32 cellular contexts compared by ENCODE assay signal in the genomic region with DNA sequence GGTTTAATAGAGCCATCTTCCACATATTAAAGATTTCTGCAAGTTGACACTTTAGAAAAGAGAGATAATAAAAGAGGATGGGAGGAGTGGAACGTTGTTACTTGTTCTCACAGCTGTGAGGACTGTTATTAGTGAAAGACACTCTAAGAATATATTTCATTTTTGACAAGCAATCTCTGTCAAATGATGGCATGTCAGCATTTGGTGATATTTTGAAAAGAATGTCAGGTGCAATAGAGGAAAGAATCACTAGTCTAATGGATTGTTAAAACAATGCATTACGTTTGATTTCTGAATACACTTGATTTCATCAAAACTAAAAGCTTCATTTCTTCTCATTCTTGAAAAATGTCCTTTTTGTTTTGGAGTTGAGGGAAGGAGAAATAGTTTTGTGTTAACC.
"Had no signal": no experiment of that assay in that cellular context is flagged by ENCODE, and none has a peak within 500 bp of the region (broad histone marks: within the 10 kb centered on the region; RNA-seq: fewer than 3 reads in every experiment).

No MANE protein-coding gene starts in this region.

- DNase-seq: activated CD4-positive, alpha-beta memory T cell treated with anti-CD3 and anti-CD28 coated beads for 36 hours; activated CD4-positive, alpha-beta T cell treated with anti-CD3 and anti-CD28 coated beads for 36 hours; activated CD4-positive, alpha-beta T cell treated with anti-CD3 and anti-CD28 coated beads, Interleukin-2, amount 10 ng/mL, durations not matched to agents 24 days and 14 days; activated CD4-positive, CD25-positive, alpha-beta regulatory T cell; activated CD4-positive, CD25-positive, alpha-beta regulatory T cell treated with anti-CD3 and anti-CD28 coated beads, Interleukin-2, amount 50 U/mL, for 72 hours; activated CD8-positive, alpha-beta memory T cell treated with anti-CD3 and anti-CD28 coated beads, Interleukin-2, amount 10 ng/mL, durations not matched to agents 7 days and 5 days; activated CD8-positive, alpha-beta memory T cell treated with anti-CD3 and anti-CD28 coated beads, Interleukin-2, amount 50 U/mL, for 4 hours; activated CD8-positive, alpha-beta T cell treated with anti-CD3 and anti-CD28 coated beads, Interleukin-2, amount 10 ng/mL, durations not matched to agents 7 days and 5 days; activated effector memory CD4-positive, alpha-beta T cell treated with anti-CD3 and anti-CD28 coated beads, Interleukin-2, amount 50 U/mL, for 16 hours; activated naive CD4-positive, alpha-beta T cell treated with anti-CD3 and anti-CD28 coated beads for 36 hours; activated naive CD8-positive, alpha-beta T cell treated with anti-CD3 and anti-CD28 coated beads for 36 hours; activated naive CD8-positive, alpha-beta T cell treated with anti-CD3 and anti-CD28 coated beads, Interleukin-2, amount 50 U/mL, for 24 hours; activated T-cell treated with anti-CD3 and anti-CD28 coated beads, Interleukin-2, amount 50 U/mL, for 1 hour; activated T-cell treated with anti-CD3 and anti-CD28 coated beads, Interleukin-2, amount 50 U/mL, for 48 hours; adrenal gland; brain microvascular endothelial cell; cortex of kidney; dermis blood vessel endothelial cell; effector CD4-positive, alpha-beta T cell; esophagus squamous epithelium; foreskin melanocyte; heart right ventricle; T-helper 1 cell; T-helper 17 cell; T1000 had no signal

- H3K4me3 Mint-ChIP-seq: activated CD4-positive, alpha-beta memory T cell treated with anti-CD3 and anti-CD28 coated beads for 36 hours; activated CD4-positive, alpha-beta T cell treated with anti-CD3 and anti-CD28 coated beads for 36 hours; activated CD4-positive, alpha-beta T cell treated with anti-CD3 and anti-CD28 coated beads, Interleukin-2, amount 10 ng/mL, durations not matched to agents 24 days and 14 days; activated CD8-positive, alpha-beta memory T cell treated with anti-CD3 and anti-CD28 coated beads, Interleukin-2, amount 10 ng/mL, durations not matched to agents 7 days and 5 days; activated CD8-positive, alpha-beta T cell treated with anti-CD3 and anti-CD28 coated beads, Interleukin-2, amount 10 ng/mL, durations not matched to agents 7 days and 5 days; activated naive CD4-positive, alpha-beta T cell treated with anti-CD3 and anti-CD28 coated beads for 36 hours; activated naive CD4-positive, alpha-beta T cell treated with anti-CD3 and anti-CD28 coated beads, Interleukin-2, amount 50 U/mL, for 24 hours; activated naive CD8-positive, alpha-beta T cell treated with anti-CD3 and anti-CD28 coated beads for 36 hours; activated naive CD8-positive, alpha-beta T cell treated with anti-CD3 and anti-CD28 coated beads, Interleukin-2, amount 50 U/mL, for 24 hours; activated T-helper 1 cell treated with anti-CD3 and anti-CD28 coated beads, Interleukin-12 subunit alpha, Interleukin-12 subunit beta, Interleukin-2, Interleukin-4 antibody, amounts not matched to agents 30 ng/mL and 10 ng/mL and 1 ng/mL, durations not matched to agents 14 hours and 24 hours and 36 hours; T-helper 17 cell; T-helper 2 cell treated with Interferon-gamma antibody and Interleukin-4, amounts not matched to agents 5 μg/mL and 100 μg/mL, for 36 hours had no signal

- H3K4me1 ChIP-seq: adrenal gland, ascending aorta, esophagus squamous epithelium, gastroesophageal sphincter, heart right ventricle had no signal

- H3K36me3 ChIP-seq: adrenal gland, ascending aorta, brain microvascular endothelial cell, esophagus squamous epithelium, gastroesophageal sphincter, heart right ventricle had no signal

- H3K27ac ChIP-seq: adrenal gland, ascending aorta, brain microvascular endothelial cell, epithelial cell of prostate, esophagus squamous epithelium, gastroesophageal sphincter, heart right ventricle had no signal

- H3K27me3 Mint-ChIP-seq: activated CD4-positive, alpha-beta memory T cell treated with anti-CD3 and anti-CD28 coated beads for 36 hours; activated CD4-positive, alpha-beta T cell treated with anti-CD3 and anti-CD28 coated beads for 36 hours; activated CD4-positive, alpha-beta T cell treated with anti-CD3 and anti-CD28 coated beads, Interleukin-2, amount 10 ng/mL, durations not matched to agents 24 days and 14 days; activated CD8-positive, alpha-beta memory T cell treated with anti-CD3 and anti-CD28 coated beads, Interleukin-2, amount 10 ng/mL, durations not matched to agents 7 days and 5 days; activated naive CD4-positive, alpha-beta T cell treated with anti-CD3 and anti-CD28 coated beads, Interleukin-2, amount 50 U/mL, for 24 hours; activated naive CD8-positive, alpha-beta T cell treated with anti-CD3 and anti-CD28 coated beads for 36 hours; activated naive CD8-positive, alpha-beta T cell treated with anti-CD3 and anti-CD28 coated beads, Interleukin-2, amount 50 U/mL, for 24 hours; T-helper 17 cell had no signal

- ATAC-seq: activated CD4-positive, alpha-beta T cell treated with anti-CD3 and anti-CD28 coated beads for 36 hours; activated CD8-positive, alpha-beta memory T cell treated with anti-CD3 and anti-CD28 coated beads, Interleukin-2, amount 10 ng/mL, durations not matched to agents 7 days and 5 days; activated CD8-positive, alpha-beta T cell treated with anti-CD3 and anti-CD28 coated beads, Interleukin-2, amount 10 ng/mL, durations not matched to agents 7 days and 5 days; activated naive CD8-positive, alpha-beta T cell treated with anti-CD3 and anti-CD28 coated beads, Interleukin-2, amount 50 U/mL, for 24 hours; gastroesophageal sphincter; heart right ventricle; T-helper 17 cell had no signal

- H3K9me3 Mint-ChIP-seq: activated CD4-positive, alpha-beta memory T cell treated with anti-CD3 and anti-CD28 coated beads for 36 hours; activated CD4-positive, alpha-beta T cell treated with anti-CD3 and anti-CD28 coated beads, Interleukin-2, amount 10 ng/mL, durations not matched to agents 24 days and 14 days; activated naive CD4-positive, alpha-beta T cell treated with anti-CD3 and anti-CD28 coated beads for 36 hours; activated naive CD4-positive, alpha-beta T cell treated with anti-CD3 and anti-CD28 coated beads, Interleukin-2, amount 50 U/mL, for 24 hours; activated naive CD8-positive, alpha-beta T cell treated with anti-CD3 and anti-CD28 coated beads for 36 hours; activated T-helper 1 cell treated with anti-CD3 and anti-CD28 coated beads, Interleukin-12 subunit alpha, Interleukin-12 subunit beta, Interleukin-2, Interleukin-4 antibody, amounts not matched to agents 30 ng/mL and 10 ng/mL and 1 ng/mL, durations not matched to agents 14 hours and 24 hours and 36 hours had no signal

- H3K36me3 Mint-ChIP-seq: activated CD4-positive, alpha-beta memory T cell treated with anti-CD3 and anti-CD28 coated beads for 36 hours; activated CD8-positive, alpha-beta memory T cell treated with anti-CD3 and anti-CD28 coated beads, Interleukin-2, amount 10 ng/mL, durations not matched to agents 7 days and 5 days; activated naive CD4-positive, alpha-beta T cell treated with anti-CD3 and anti-CD28 coated beads, Interleukin-2, amount 50 U/mL, for 24 hours; activated naive CD8-positive, alpha-beta T cell treated with anti-CD3 and anti-CD28 coated beads for 36 hours had no signal

- H3K27me3 ChIP-seq: adrenal gland, ascending aorta, brain microvascular endothelial cell, esophagus squamous epithelium, gastroesophageal sphincter, heart right ventricle had no signal

- H3K4me3 ChIP-seq: adrenal gland, ascending aorta, esophagus squamous epithelium, gastroesophageal sphincter, heart right ventricle had no signal

- H3K4me1 Mint-ChIP-seq: activated CD4-positive, alpha-beta T cell treated with anti-CD3 and anti-CD28 coated beads for 36 hours; activated CD4-positive, alpha-beta T cell treated with anti-CD3 and anti-CD28 coated beads, Interleukin-2, amount 10 ng/mL, durations not matched to agents 24 days and 14 days; activated CD8-positive, alpha-beta memory T cell treated with anti-CD3 and anti-CD28 coated beads, Interleukin-2, amount 10 ng/mL, durations not matched to agents 7 days and 5 days; activated naive CD4-positive, alpha-beta T cell treated with anti-CD3 and anti-CD28 coated beads, Interleukin-2, amount 50 U/mL, for 24 hours; activated naive CD8-positive, alpha-beta T cell treated with anti-CD3 and anti-CD28 coated beads for 36 hours; activated naive CD8-positive, alpha-beta T cell treated with anti-CD3 and anti-CD28 coated beads, Interleukin-2, amount 50 U/mL, for 24 hours; T-helper 17 cell had no signal

- H3K9me3 ChIP-seq: ascending aorta, esophagus squamous epithelium, gastroesophageal sphincter had no signal

- H3K27ac Mint-ChIP-seq: activated CD4-positive, alpha-beta memory T cell treated with anti-CD3 and anti-CD28 coated beads for 36 hours; activated CD4-positive, alpha-beta T cell treated with anti-CD3 and anti-CD28 coated beads for 36 hours; activated CD4-positive, alpha-beta T cell treated with anti-CD3 and anti-CD28 coated beads, Interleukin-2, amount 10 ng/mL, durations not matched to agents 24 days and 14 days; activated CD8-positive, alpha-beta memory T cell treated with anti-CD3 and anti-CD28 coated beads, Interleukin-2, amount 10 ng/mL, durations not matched to agents 7 days and 5 days; activated CD8-positive, alpha-beta T cell treated with anti-CD3 and anti-CD28 coated beads, Interleukin-2, amount 10 ng/mL, durations not matched to agents 7 days and 5 days; activated naive CD4-positive, alpha-beta T cell treated with anti-CD3 and anti-CD28 coated beads for 36 hours; activated naive CD4-positive, alpha-beta T cell treated with anti-CD3 and anti-CD28 coated beads, Interleukin-2, amount 50 U/mL, for 24 hours; activated naive CD8-positive, alpha-beta T cell treated with anti-CD3 and anti-CD28 coated beads for 36 hours; activated naive CD8-positive, alpha-beta T cell treated with anti-CD3 and anti-CD28 coated beads, Interleukin-2, amount 50 U/mL, for 24 hours; activated T-helper 1 cell treated with anti-CD3 and anti-CD28 coated beads, Interleukin-12 subunit alpha, Interleukin-12 subunit beta, Interleukin-2, Interleukin-4 antibody, amounts not matched to agents 30 ng/mL and 10 ng/mL and 1 ng/mL, durations not matched to agents 14 hours and 24 hours and 36 hours; activated T-helper 2 cell treated with anti-CD3 and anti-CD28 coated beads, Interferon-gamma antibody, Interleukin-2, Interleukin-4, amounts not matched to agents 10 μg/mL and 5 μg/mL and 100 μg/mL, durations not matched to agents 14 hours and 24 hours and 36 hours; T-helper 17 cell; T-helper 2 cell treated with Interferon-gamma antibody and Interleukin-4, amounts not matched to agents 5 μg/mL and 100 μg/mL, for 36 hours had no signal
